Comparison of ENCODE assay signal across 33 cellular contexts in genomic region chr2:84996909-84997308, GRCh38. TPM values are rescaled to one million over a fixed set of nuclear protein-coding genes. Genes with fewer than 3 reads are reported as not detected.
A peak's percentile ranks its signal among the peaks of the same experiment; 100 is the strongest.
DNase-seq lines count a peak whose midpoint lies in the region; ATAC-seq and TF ChIP-seq lines count a peak whose summit lies in the region.
"Had no signal": no experiment of that assay in that cellular context is flagged by ENCODE, and none has a peak within 500 bp of the region (broad histone marks: within the 10 kb centered on the region; RNA-seq: fewer than 3 reads in every experiment).

No MANE protein-coding gene starts in this region.

- TF ChIP-seq CTCF in 22Rv1 (IDR thresholded peaks at IDR 0.05): no peak
- no peak for TF ChIP-seq CTCF in VCaP (conservative IDR thresholded peaks at IDR 0.05)
- no peak for TF ChIP-seq CTCF in dorsolateral prefrontal cortex (IDR thresholded peaks at IDR 0.05 in 54 of 56, conservative IDR thresholded peaks at IDR 0.05 in 2 of 56; ENCODE audit: low read depth in 1 of 56, partially characterized antibody in 56 of 56)
- TF ChIP-seq CTCF in upper lobe of right lung (IDR thresholded peaks at IDR 0.05): no peak

- ATAC-seq in left colon: peak; percentile 93
- no peak for ATAC-seq in upper lobe of right lung
- ATAC-seq: heart right ventricle; naive thymus-derived CD4-positive, alpha-beta T cell; psoas muscle; T-helper 17 cell had no signal

- H3K4me1 Mint-ChIP-seq in activated CD4-positive, alpha-beta T cell treated with anti-CD3 and anti-CD28 coated beads, Interleukin-2, amount 10 ng/mL, durations not matched to agents 24 days and 14 days: peaks cover 42% of the 10 kb centered on the region

- peaks cover 17% of the 10 kb centered on the region for H3K36me3 Mint-ChIP-seq in activated CD4-positive, alpha-beta T cell treated with anti-CD3 and anti-CD28 coated beads, Interleukin-2, amount 10 ng/mL, durations not matched to agents 24 days and 14 days (ENCODE audit: low read depth)

- no peaks in the 10 kb centered on the region for H3K27me3 Mint-ChIP-seq in activated CD4-positive, alpha-beta T cell treated with anti-CD3 and anti-CD28 coated beads, Interleukin-2, amount 10 ng/mL, durations not matched to agents 24 days and 14 days
- H3K27me3 Mint-ChIP-seq: brain; CD4-positive, alpha-beta memory T cell; naive thymus-derived CD4-positive, alpha-beta T cell; T-helper 17 cell had no signal

- H3K27ac ChIP-seq in 22Rv1: peak overlapping the region; percentile 99
- peak overlapping the region; percentile 69 for H3K27ac ChIP-seq in VCaP
- no peak overlapping the region for H3K27ac ChIP-seq in dorsolateral prefrontal cortex
- no peak overlapping the region for H3K27ac ChIP-seq in upper lobe of right lung
- H3K27ac ChIP-seq: heart right ventricle, Peyer's patch, psoas muscle, sigmoid colon, suprapubic skin had no signal

- intact Hi-C loops in activated CD4-positive, alpha-beta T cell treated with anti-CD3 and anti-CD28 coated beads, Interleukin-2, amount 10 ng/mL, durations not matched to agents 24 days and 14 days (cut with micrococcal nuclease): no loop called here
- intact Hi-C loops in left colon (cut with DNase I, micrococcal nuclease): no loop called here
- intact Hi-C loops in dorsolateral prefrontal cortex (cut with DNase I): no loop called here
- intact Hi-C loops in upper lobe of right lung (cut with DNase I): no loop called here

- peaks cover 22% of the 10 kb centered on the region for H3K4me1 ChIP-seq in upper lobe of right lung

- H3K9me3 ChIP-seq in upper lobe of right lung: no peaks in the 10 kb centered on the region
- H3K9me3 ChIP-seq: heart right ventricle, Peyer's patch, psoas muscle, sigmoid colon, suprapubic skin had no signal

- H3K9me3 Mint-ChIP-seq in activated CD4-positive, alpha-beta T cell treated with anti-CD3 and anti-CD28 coated beads, Interleukin-2, amount 10 ng/mL, durations not matched to agents 24 days and 14 days: no peaks in the 10 kb centered on the region
- H3K9me3 Mint-ChIP-seq: brain; CD4-positive, alpha-beta memory T cell; naive thymus-derived CD4-positive, alpha-beta T cell had no signal

- H3K27ac Mint-ChIP-seq in activated CD4-positive, alpha-beta T cell treated with anti-CD3 and anti-CD28 coated beads, Interleukin-2, amount 10 ng/mL, durations not matched to agents 24 days and 14 days: peak overlapping the region; percentile 83
- H3K27ac Mint-ChIP-seq: brain had no signal

- H3K4me3 Mint-ChIP-seq in activated CD4-positive, alpha-beta T cell treated with anti-CD3 and anti-CD28 coated beads, Interleukin-2, amount 10 ng/mL, durations not matched to agents 24 days and 14 days: no peak overlapping the region
- H3K4me3 Mint-ChIP-seq: brain; CD4-positive, alpha-beta memory T cell; T-helper 17 cell had no signal

- H3K36me3 ChIP-seq in upper lobe of right lung: no peaks in the 10 kb centered on the region
- H3K36me3 ChIP-seq: heart right ventricle, Peyer's patch, sigmoid colon, suprapubic skin had no signal

- H3K27me3 ChIP-seq in dorsolateral prefrontal cortex: no peaks in the 10 kb centered on the region
- no peaks in the 10 kb centered on the region for H3K27me3 ChIP-seq in upper lobe of right lung
- H3K27me3 ChIP-seq: heart right ventricle, Peyer's patch, sigmoid colon, suprapubic skin had no signal

- DNase-seq in activated CD4-positive, alpha-beta T cell treated with anti-CD3 and anti-CD28 coated beads, Interleukin-2, amount 10 ng/mL, durations not matched to agents 24 days and 14 days: no peak
- no peak for DNase-seq in activated CD4-positive, alpha-beta T cell treated with anti-CD3 and anti-CD28 coated beads for 4 hours
- DNase-seq in left colon (no peak), dorsolateral prefrontal cortex (no peak), upper lobe of right lung (no peak)
- no peak for DNase-seq in stimulated activated CD8-positive, alpha-beta memory T cell treated with anti-CD3 and anti-CD28 coated beads, Interleukin-4, amount 100 ng/mL, for 48 hours
- DNase-seq: activated CD4-positive, alpha-beta T cell treated with anti-CD3 and anti-CD28 coated beads, Interleukin-2, amount 50 U/mL, for 1 hour; activated CD8-positive, alpha-beta memory T cell treated with anti-CD3 and anti-CD28 coated beads, Interleukin-2, amount 50 U/mL, for 4 hours; activated effector memory CD4-positive, alpha-beta T cell treated with Interleukin-2 at 50 U/mL for 16 hours; AML-193; amniotic stem cell; CD4-positive, alpha-beta memory T cell; cerebellar nuclear complex; dermis blood vessel endothelial cell; foreskin melanocyte; heart right ventricle; IMR-90; kidney; midbrain; naive thymus-derived CD4-positive, alpha-beta T cell; NCI-H146; NCI-H446; NCI-H748 treated with DMSO at 0.1 percent for 48 hours; Peyer's patch; psoas muscle; SHP77; sigmoid colon; stimulated activated CD4-positive, alpha-beta T cell treated with anti-CD3 and anti-CD28 coated beads, Interleukin-4, amount 100 ng/mL, for 24 hours; T-helper 17 cell had no signal

- H3K4me3 ChIP-seq in dorsolateral prefrontal cortex: no peak overlapping the region
- no peak overlapping the region for H3K4me3 ChIP-seq in upper lobe of right lung
- H3K4me3 ChIP-seq: heart right ventricle, Peyer's patch, psoas muscle, sigmoid colon, suprapubic skin had no signal

RNA-seq across cellular contexts. Expression of gene KCMF1, which starts 25.9 kb away (rescaled TPM):
- 98.1 and 101 TPM in 2 replicates for total RNA-seq in activated CD4-positive, alpha-beta T cell treated with anti-CD3 and anti-CD28 coated beads, Interleukin-2, amount 10 ng/mL, durations not matched to agents 24 days and 14 days
- total RNA-seq in left colon: 100 to 1,000 TPM in 1 of 2 donors, 10 to 100 TPM in 1; 67.6 to 101 TPM
- 10 to 100 TPM; 43.1 to 97.7 (median 72.5) TPM for total RNA-seq in dorsolateral prefrontal cortex
- total RNA-seq in upper lobe of right lung: 72.9 TPM

Comparison
In these comparisons a context has a peak if more than half of its experiments do, and no peak if none do; other contexts are left out.
1. H3K27ac ChIP-seq: peak in 22Rv1 (single experiment) and VCaP (single experiment); none in dorsolateral prefrontal cortex (0 of 59) and upper lobe of right lung (single experiment).